ENCODE assay signal across 22 cellular contexts in genomic region chr14:54834727-54835126, GRCh38.
DNase-seq lines count a peak whose midpoint lies in the region; ATAC-seq, FAIRE-seq and TF ChIP-seq lines count a peak whose summit lies in the region.
"Had no signal": no experiment of that assay in that cellular context is flagged by ENCODE, and none has a peak within 500 bp of the region (broad histone marks: within the 10 kb centered on the region; RNA-seq: fewer than 3 reads in every experiment).

No MANE protein-coding gene starts in this region.

- H3K27me3 Mint-ChIP-seq in natural killer cell treated with Interleukin-12 subunit alpha and Interleukin-12 subunit beta and Interleukin-15 and Interleukin-18, amount 100 ng/mL, for 72 hours: no peaks in the 10 kb centered on the region
- H3K27me3 Mint-ChIP-seq in natural killer cell (ENCODE audit: low read depth in 2 of 2): no peaks in the 10 kb centered on the region
- H3K27me3 Mint-ChIP-seq: CD4-positive, alpha-beta memory T cell; CD4-positive, CD25-positive, alpha-beta regulatory T cell had no signal

- TF ChIP-seq CTCF in natural killer cell (IDR thresholded peaks at IDR 0.05) (no peak), bronchial epithelial cell (IDR thresholded peaks at IDR 0.05; ENCODE audit: insufficient read depth, low read length, severe bottlenecking) (no peak), right lobe of liver (IDR thresholded peaks at IDR 0.05) (no peak), D721Med (IDR thresholded peaks at IDR 0.05; ENCODE audit: insufficient read depth, missing control alignments) (no peak)

- no peaks in the 10 kb centered on the region for H3K36me3 ChIP-seq in bronchial epithelial cell (ENCODE audit: control insufficient read depth, insufficient read depth, low read length)
- H3K36me3 ChIP-seq in right lobe of liver: no peaks in the 10 kb centered on the region
- H3K36me3 ChIP-seq: BE2C, BLaER1 had no signal

- H3K4me1 ChIP-seq in right lobe of liver: peaks cover 0 to 51% (median 24%) of the 10 kb centered on the region in 4 donors
- H3K4me1 ChIP-seq: BLaER1 had no signal

- peak overlapping the region in 1 of 2 donors; percentile 67 for H3K27ac Mint-ChIP-seq in natural killer cell treated with Interleukin-12 subunit alpha and Interleukin-12 subunit beta and Interleukin-15 and Interleukin-18, amount 100 ng/mL, for 72 hours
- H3K27ac Mint-ChIP-seq in natural killer cell: peak overlapping the region in 1 of 2 donors; percentile 13
- H3K27ac Mint-ChIP-seq: CD4-positive, CD25-positive, alpha-beta regulatory T cell had no signal

- H3K27me3 ChIP-seq in bronchial epithelial cell (ENCODE audit: control insufficient read depth, insufficient read depth, low read length): no peaks in the 10 kb centered on the region
- no peaks in the 10 kb centered on the region for H3K27me3 ChIP-seq in right lobe of liver
- H3K27me3 ChIP-seq: BE2C, BLaER1 had no signal

- TF ChIP-seq POLR2A in right lobe of liver (IDR thresholded peaks at IDR 0.05): no peak

- FAIRE-seq in bronchial epithelial cell (lab: Jason Lieb, UNC) (no peak), D721Med (lab: Jason Lieb, UNC) (no peak)
- FAIRE-seq: A204.1, G401.6, GM12891, GM19239 had no signal

- H3K4me3 ChIP-seq in bronchial epithelial cell (ENCODE audit: low read depth, low read length) (no peak overlapping the region), right lobe of liver (no peak overlapping the region)
- H3K4me3 ChIP-seq: BLaER1 had no signal

- intact Hi-C loops in natural killer cell (cut with micrococcal nuclease): no loop called here
- intact Hi-C loops in right lobe of liver (cut with DNase I): no loop called here

- H3K9me3 Mint-ChIP-seq in natural killer cell treated with Interleukin-12 subunit alpha and Interleukin-12 subunit beta and Interleukin-15 and Interleukin-18, amount 100 ng/mL, for 72 hours: no peaks in the 10 kb centered on the region
- H3K9me3 Mint-ChIP-seq in natural killer cell: peaks cover 0 to 2% of the 10 kb centered on the region in 2 donors

- ATAC-seq in natural killer cell treated with Interleukin-12 subunit alpha and Interleukin-12 subunit beta and Interleukin-15 and Interleukin-18, amount 100 ng/mL, for 72 hours: peak; percentile 27 to 64
- ATAC-seq in natural killer cell (no peak), right lobe of liver (peak; percentile 26 to 44 (median 34))

- H3K36me3 Mint-ChIP-seq in natural killer cell treated with Interleukin-12 subunit alpha and Interleukin-12 subunit beta and Interleukin-15 and Interleukin-18, amount 100 ng/mL, for 72 hours: peaks cover 22% of the 10 kb centered on the region
- H3K36me3 Mint-ChIP-seq in natural killer cell: peaks cover 10% of the 10 kb centered on the region

- H3K4me3 Mint-ChIP-seq in natural killer cell treated with Interleukin-12 subunit alpha and Interleukin-12 subunit beta and Interleukin-15 and Interleukin-18, amount 100 ng/mL, for 72 hours: no peak overlapping the region
- H3K4me3 Mint-ChIP-seq in natural killer cell: no peak overlapping the region
- H3K4me3 Mint-ChIP-seq: CD14-positive monocyte; CD4-positive, alpha-beta memory T cell; CD4-positive, CD25-positive, alpha-beta regulatory T cell; CD8-positive, alpha-beta memory T cell had no signal

- WGBS in right lobe of liver (ENCODE audit: insufficient coverage, low coverage, low lambda C conversion rate, missing lambda C conversion rate): 36% methylated on average over 6 of the region's 6 CpGs

- no peaks in the 10 kb centered on the region for H3K9me3 ChIP-seq in right lobe of liver
- H3K9me3 ChIP-seq: BE2C, BLaER1 had no signal

- DNase-seq in natural killer cell treated with Interleukin-12 subunit alpha and Interleukin-12 subunit beta and Interleukin-15 and Interleukin-18, amount 100 ng/mL, for 72 hours (ENCODE audit: low spot score): no peak
- DNase-seq in natural killer cell (no peak), bronchial epithelial cell (ENCODE audit: low read depth) (peak; percentile 75), right lobe of liver (no peak), D721Med (ENCODE audit: insufficient read length, low spot score) (no peak), mesenteric fat pad (ENCODE audit: low spot score) (no peak)
- DNase-seq: 8988T; ACHN; BE2C; C1 segment of cervical spinal cord; CD4-positive, alpha-beta memory T cell; CD4-positive, CD25-positive, alpha-beta regulatory T cell; CD8-positive, alpha-beta memory T cell; COR-L47; DMS79 treated with DMSO at 0.1 percent for 48 hours; GF-D8 had no signal

- H3K4me1 Mint-ChIP-seq in natural killer cell treated with Interleukin-12 subunit alpha and Interleukin-12 subunit beta and Interleukin-15 and Interleukin-18, amount 100 ng/mL, for 72 hours (ENCODE audit: low read depth in 2 of 2): peaks cover 10 to 19% of the 10 kb centered on the region in 2 donors
- no peaks in the 10 kb centered on the region for H3K4me1 Mint-ChIP-seq in natural killer cell
- H3K4me1 Mint-ChIP-seq: CD4-positive, alpha-beta memory T cell; CD4-positive, CD25-positive, alpha-beta regulatory T cell; CD8-positive, alpha-beta memory T cell had no signal

- peak overlapping the region; percentile 33 to 96 (median 40) for H3K27ac ChIP-seq in right lobe of liver
- H3K27ac ChIP-seq: BLaER1 had no signal

Comparison
In these comparisons a context has a peak if more than half of its experiments do, and no peak if none do; other contexts are left out.
1. ATAC-seq: peak in natural killer cell treated with Interleukin-12 subunit alpha and Interleukin-12 subunit beta and Interleukin-15 and Interleukin-18, amount 100 ng/mL, for 72 hours (2 of 2) and right lobe of liver (4 of 4); none in natural killer cell (0 of 3).